19 cellular contexts compared by ENCODE assay signal in genomic region chr17:15112881-15113617, GRCh38.
DNase-seq lines count a peak whose midpoint lies in the region; ATAC-seq, FAIRE-seq and TF ChIP-seq lines count a peak whose summit lies in the region.
"Had no signal": no experiment of that assay in that cellular context is flagged by ENCODE, and none has a peak within 500 bp of the region (broad histone marks: within the 10 kb centered on the region; RNA-seq: fewer than 3 reads in every experiment).

No MANE protein-coding gene starts in this region.

- POLR2A ChIA-PET in K562 (lab: Yijun Ruan, JAX) = interaction anchor here (0.7 kb wide), 1 partner anchor 68 kb away, joined by 3 read pairs; no protein-coding TSS in a partner anchor

- no peaks in the 10 kb centered on the region for H3K79me2 ChIP-seq in K562 (ENCODE audit: control insufficient read depth, insufficient read depth, low read length)

- BruUV-seq in K562 (replicated peaks; lab: Mats Ljungman, UMichigan) = no TSS peak

- CTCF ChIA-PET in K562 (lab: Yijun Ruan, JAX; ENCODE audit: low intra/inter-chr PET ratio) = no interaction called here

- ATAC-seq in Right ventricle myocardium superior (ENCODE audit: poor library complexity) = peak; percentile 87
- ATAC-seq in K562 = no peak
- no peak for ATAC-seq in HG02678 (IDR thresholded peaks at IDR 0.05; ENCODE audit: unreplicated experiment)
- ATAC-seq in HG03442 (IDR thresholded peaks at IDR 0.05; ENCODE audit: unreplicated experiment) = no peak
- ATAC-seq in lower lobe of right lung = no peak
- ATAC-seq in HG03439 (IDR thresholded peaks at IDR 0.05; ENCODE audit: unreplicated experiment) = no peak
- ATAC-seq: body of pancreas, PC-3 had no signal

- H3K36me3 ChIP-seq in right atrium auricular region (no peaks in the 10 kb centered on the region), K562 (ENCODE audit: control insufficient read depth, insufficient read depth, low read length) (no peaks in the 10 kb centered on the region), lower lobe of right lung (no peaks in the 10 kb centered on the region)
- H3K36me3 ChIP-seq: esophagus squamous epithelium, MG63, stomach had no signal

- no peak for TF ChIP-seq EP300 in K562 (IDR thresholded peaks at IDR 0.05; ENCODE audit: low read length)

- no peaks in the 10 kb centered on the region for H3K9me1 ChIP-seq in K562 (ENCODE audit: control insufficient read depth, insufficient read depth, low read length)

- no peak for TF ChIP-seq RAD21 in K562 (CRISPR knock-in tag; conservative IDR thresholded peaks at IDR 0.05 in 1 of 2, IDR thresholded peaks at IDR 0.05 in 1 of 2)

- 3% methylated on average over 11 of the region's 13 CpGs for WGBS in K562 (ENCODE audit: insufficient coverage, low coverage, missing lambda C conversion rate)

- in situ Hi-C loops in K562 (cut with MboI) = no loop called here

- H3K27ac ChIP-seq in right atrium auricular region (no peak overlapping the region), K562 (ENCODE audit: extremely low read depth, low read depth, low read length) (no peak overlapping the region), lower lobe of right lung (no peak overlapping the region)
- H3K27ac ChIP-seq: body of pancreas, esophagus squamous epithelium, stomach had no signal

- no peak overlapping the region for H3K9ac ChIP-seq in K562 (ENCODE audit: insufficient read depth in 1 of 2, low read depth in 2 of 2, low read length in 2 of 2)

- FAIRE-seq in K562 (lab: Jason Lieb, UNC) = no peak

- DNase-seq in Right ventricle myocardium superior (no peak), right atrium auricular region (ENCODE audit: low spot score) (no peak), K562 (ENCODE audit: extremely low read depth in 1 of 4, low spot score in 3 of 4) (no peak), islet precursor cell (peak; percentile 63), lower lobe of right lung (no peak)
- DNase-seq: activated CD4-positive, alpha-beta T cell treated with anti-CD3 and anti-CD28 coated beads, Interleukin-2, amount 10 ng/mL, durations not matched to agents 24 days and 14 days; activated naive CD4-positive, alpha-beta T cell treated with anti-CD3 and anti-CD28 coated beads for 36 hours; body of pancreas; Caco-2; esophagus squamous epithelium; H9; MG63; naive B cell; NCI-H510A treated with DMSO at 0.1 percent for 48 hours; PC-3; stomach had no signal

- H3K9me3 ChIP-seq in right atrium auricular region = peaks cover 0 to 12% of the 10 kb centered on the region in 2 donors
- no peaks in the 10 kb centered on the region for H3K9me3 ChIP-seq in K562 (replicated peaks; ENCODE audit: control insufficient read depth, insufficient read depth, low read depth, low read length)
- peaks cover 6% of the 10 kb centered on the region for H3K9me3 ChIP-seq in lower lobe of right lung
- H3K9me3 ChIP-seq: Caco-2, MG63 had no signal

- H3K4me1 ChIP-seq in right atrium auricular region (peaks cover 0 to 6% of the 10 kb centered on the region in 2 donors), K562 (replicated peaks in 1 of 2; ENCODE audit: control insufficient read depth in 2 of 2, insufficient read depth in 2 of 2, low read length in 2 of 2) (no peaks in the 10 kb centered on the region; a peak in 1 of 5 replicates), lower lobe of right lung (no peaks in the 10 kb centered on the region)
- H3K4me1 ChIP-seq: Caco-2 had no signal

- H3K4me2 ChIP-seq in K562 (ENCODE audit: insufficient read depth, low read length) = no peak overlapping the region

- no peak for TF ChIP-seq POLR2A in K562 (conservative IDR thresholded peaks at IDR 0.05)

- H3K4me3 ChIP-seq in right atrium auricular region (no peak overlapping the region), K562 (no peak overlapping the region), lower lobe of right lung (no peak overlapping the region)
- H3K4me3 ChIP-seq: body of pancreas, esophagus squamous epithelium, MG63, stomach had no signal

- H2AFZ ChIP-seq in K562 (ENCODE audit: low read depth, low read length) = 0 out of 2 replicates have a peak overlapping the region, but pooled peaks have one; percentile 49

- no peaks in the 10 kb centered on the region for H3K27me3 ChIP-seq in right atrium auricular region
- H3K27me3 ChIP-seq in K562 (ENCODE audit: control insufficient read depth in 2 of 2, insufficient read depth in 2 of 2, low read length in 2 of 2) = no peaks in the 10 kb centered on the region
- H3K27me3 ChIP-seq in lower lobe of right lung (ENCODE audit: low read depth) = no peaks in the 10 kb centered on the region
- H3K27me3 ChIP-seq: body of pancreas, MG63, stomach had no signal

- TF ChIP-seq CTCF in right atrium auricular region (IDR thresholded peaks at IDR 0.05) (no peak), K562 (IDR thresholded peaks at IDR 0.05 in 2 of 3, conservative IDR thresholded peaks at IDR 0.05 in 1 of 3; ENCODE audit: insufficient read depth in 2 of 3, low read depth in 1 of 3, low read length in 3 of 3) (no peak), lower lobe of right lung (IDR thresholded peaks at IDR 0.05) (no peak)

- intact Hi-C loops in Right ventricle myocardium superior (cut with DNase I) = no loop called here
- intact Hi-C loops in K562 (cut with micrococcal nuclease) = no loop called here
- intact Hi-C loops in lower lobe of right lung (cut with DNase I) = no loop called here

- no peaks in the 10 kb centered on the region for H4K20me1 ChIP-seq in K562 (replicated peaks; ENCODE audit: control insufficient read depth, insufficient read depth, low read length)

TF ChIP-seq in K562, 482 proteins besides CTCF, POLR2A, EP300 and RAD21:
- TF ChIP-seq RFX7 (CRISPR knock-in tag; IDR thresholded peaks at IDR 0.05) (no peak), TFAP4 (CRISPR knock-in tag; IDR thresholded peaks at IDR 0.05; ENCODE audit: borderline replicate concordance) (no peak), PRDM10 (IDR thresholded peaks at IDR 0.05; ENCODE audit: partially characterized antibody) (no peak), RBM39 (optimal IDR thresholded peaks at IDR 0.05; ENCODE audit: low read depth, low read length) (no peak), MCM7 (IDR thresholded peaks at IDR 0.05) (no peak), CREBBP (IDR thresholded peaks at IDR 0.05; ENCODE audit: low read depth, low read length) (no peak), ZNF551 (CRISPR knock-in tag; IDR thresholded peaks at IDR 0.05) (no peak), ZNF77 (CRISPR knock-in tag; IDR thresholded peaks at IDR 0.05) (no peak)
- TF ChIP-seq, protein P1, sequence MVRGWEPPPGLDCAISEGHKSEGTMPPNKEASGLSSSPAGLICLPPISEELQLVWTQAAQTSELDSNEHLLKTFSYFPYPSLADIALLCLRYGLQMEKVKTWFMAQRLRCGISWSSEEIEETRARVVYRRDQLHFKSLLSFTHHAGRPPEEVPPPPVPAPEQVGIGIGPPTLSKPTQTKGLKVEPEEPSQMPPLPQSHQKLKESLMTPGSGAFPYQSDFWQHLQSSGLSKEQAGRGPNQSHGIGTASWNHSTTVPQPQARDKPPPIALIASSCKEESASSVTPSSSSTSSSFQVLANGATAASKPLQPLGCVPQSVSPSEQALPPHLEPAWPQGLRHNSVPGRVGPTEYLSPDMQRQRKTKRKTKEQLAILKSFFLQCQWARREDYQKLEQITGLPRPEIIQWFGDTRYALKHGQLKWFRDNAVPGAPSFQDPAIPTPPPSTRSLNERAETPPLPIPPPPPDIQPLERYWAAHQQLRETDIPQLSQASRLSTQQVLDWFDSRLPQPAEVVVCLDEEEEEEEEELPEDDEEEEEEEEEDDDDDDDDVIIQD (CRISPR knock-in tag; IDR thresholded peaks at IDR 0.05) = no peak
